ENCODE assay signal across 11 cellular contexts in genomic region chr1:202085682-202086373, GRCh38. TPM values are rescaled to one million over a fixed set of nuclear protein-coding genes. Genes with fewer than 3 reads are reported as not detected.
DNase-seq lines count a peak whose midpoint lies in the region; ATAC-seq, FAIRE-seq and TF ChIP-seq lines count a peak whose summit lies in the region.
"Had no signal": no experiment of that assay in that cellular context is flagged by ENCODE, and none has a peak within 500 bp of the region (broad histone marks: within the 10 kb centered on the region; RNA-seq: fewer than 3 reads in every experiment).

No MANE protein-coding gene starts in this region.

- TF ChIP-seq POLR2A in GM12878 (IDR thresholded peaks at IDR 0.05; ENCODE audit: low read depth, low read length), result no peak

- TF ChIP-seq EP300 in GM12878 (IDR thresholded peaks at IDR 0.05; ENCODE audit: borderline replicate concordance in 1 of 2, control insufficient read depth in 1 of 2, low read depth in 2 of 2, low read length in 2 of 2), result no peak

- FAIRE-seq in GM12878 (lab: Jason Lieb, UNC) (no peak), RCC 7860 (lab: Jason Lieb, UNC) (no peak)

- no peak overlapping the region for H2AFZ ChIP-seq in GM12878 (ENCODE audit: control insufficient read depth, low read depth, low read length)

- RAD21 ChIA-PET in GM12878 (lab: Charles Lee; ENCODE audit: unreplicated experiment), result no interaction called here

- no peak overlapping the region for H3K9ac ChIP-seq in GM12878 (ENCODE audit: control insufficient read depth, insufficient read depth, low read length)

- no peak for TF ChIP-seq RAD21 in GM12878 (IDR thresholded peaks at IDR 0.05; ENCODE audit: insufficient read depth, low read depth, low read length)

- no peak overlapping the region for H3K4me3 ChIP-seq in GM12878
- H3K4me3 ChIP-seq: lower lobe of right lung had no signal

- SMC1A ChIA-PET in GM12878 (lab: Charles Lee; ENCODE audit: uncharacterized antibody, unreplicated experiment), result interaction anchor here (1.3 kb wide), 1 partner anchor 63 kb away, joined by 4 read pairs; no protein-coding TSS in a partner anchor

- H3K4me2 ChIP-seq in GM12878 (ENCODE audit: control insufficient read depth, insufficient read depth), result no peak overlapping the region

- H3K4me1 ChIP-seq in GM12878 (ENCODE audit: control insufficient read depth, insufficient read depth, low read length), result no peaks in the 10 kb centered on the region
- H3K4me1 ChIP-seq: lower lobe of right lung had no signal

- in situ Hi-C loops in GM12878 (cut with MboI), result no loop called here

- no peak for TF ChIP-seq CTCF in GM12878 (IDR thresholded peaks at IDR 0.05 in 2 of 3, conservative IDR thresholded peaks at IDR 0.05 in 1 of 3; ENCODE audit: control insufficient read depth in 2 of 3, extremely low read depth in 1 of 3, insufficient read depth in 1 of 3, low read depth in 3 of 3, low read length in 3 of 3)

- CTCF ChIA-PET in GM12878 (lab: Yijun Ruan, JAX), result interaction anchor here (0.6 to 1.8 kb wide), 3 partner anchors 25 to 86 kb away, joined by 3 to 5 read pairs (median 3); no protein-coding TSS in a partner anchor

- DNase-seq in NCI-H2081 (lab: John Stamatoyannopoulos, UW), result peak; percentile 47 to 78
- DNase-seq in NCI-H2081 treated with DMSO at 0.1 percent for 48 hours (lab: John Stamatoyannopoulos, UW), result no peak
- DNase-seq in GM12878 (ENCODE audit: low read depth, low spot score), result no peak
- DNase-seq in left colon, result peak in 1 of 2 donors; percentile 69
- no peak for DNase-seq in RCC 7860 (ENCODE audit: low spot score)
- no peak for DNase-seq in A172 (ENCODE audit: low spot score)
- DNase-seq: activated CD4-positive, alpha-beta T cell treated with anti-CD3 and anti-CD28 coated beads for 36 hours; NCI-H446 treated with DMSO at 0.1 percent for 48 hours had no signal

- H3K27ac ChIP-seq in GM12878 (ENCODE audit: control insufficient read depth, insufficient read depth), result no peak overlapping the region
- peak overlapping the region; percentile 98 for H3K27ac ChIP-seq in temporal lobe (ENCODE audit: low read depth, low read length)
- H3K27ac ChIP-seq: lower lobe of right lung had no signal

- 36% methylated on average over 7 of the region's 7 CpGs for WGBS in GM12878 (ENCODE audit: insufficient coverage, insufficient replicate concordance, low lambda C conversion rate, missing lambda C conversion rate)

- intact Hi-C loops in GM12878 (cut with micrococcal nuclease; ENCODE audit: unreplicated experiment) (no loop called here), left colon (cut with DNase I, micrococcal nuclease) (no loop called here)

- no peaks in the 10 kb centered on the region for H4K20me1 ChIP-seq in GM12878 (ENCODE audit: control insufficient read depth, insufficient read depth)

- no TSS peak for BruUV-seq in GM12878 (replicated peaks; lab: Mats Ljungman, UMichigan)

- H3K36me3 ChIP-seq in GM12878 (ENCODE audit: control insufficient read depth in 2 of 2, insufficient read depth in 2 of 2, low read length in 1 of 2), result no peaks in the 10 kb centered on the region
- H3K36me3 ChIP-seq: lower lobe of right lung had no signal

- POLR2A ChIA-PET in GM12878 (lab: Charles Lee), result no interaction called here

- no peak for ATAC-seq in GM12878
- peak; percentile 42 for ATAC-seq in left colon
- no peak for ATAC-seq in HG02623 (IDR thresholded peaks at IDR 0.05; ENCODE audit: unreplicated experiment)
- ATAC-seq: activated CD4-positive, alpha-beta T cell treated with anti-CD3 and anti-CD28 coated beads for 36 hours had no signal

- no peaks in the 10 kb centered on the region for H3K79me2 ChIP-seq in GM12878 (ENCODE audit: control insufficient read depth, insufficient read depth, low read length)

- peaks cover 0 to 1% of the 10 kb centered on the region in 2 experiments; a peak in 3 of 4 replicates for H3K27me3 ChIP-seq in GM12878 (replicated peaks in 1 of 2; ENCODE audit: control insufficient read depth in 2 of 2, insufficient read depth in 2 of 2, low read length in 1 of 2)

- H3K9me3 ChIP-seq in GM12878 (replicated peaks; ENCODE audit: control insufficient read depth, insufficient read depth, low read length), result no peaks in the 10 kb centered on the region
- H3K9me3 ChIP-seq: lower lobe of right lung had no signal

TF ChIP-seq in GM12878, 131 proteins besides CTCF, POLR2A, EP300 and RAD21:
- peak; percentile 46; the same call in 1 of the 2 replicates for TF ChIP-seq PKNOX1 (IDR thresholded peaks at IDR 0.05)
- TF ChIP-seq KLF5 (IDR thresholded peaks at IDR 0.05; ENCODE audit: partially characterized antibody), result no peak

RNA-seq across cellular contexts. Expression of gene GPR37L1, which starts 36.9 kb away (rescaled TPM):
- not detected in 2 replicates for total RNA-seq in GM12878 (2013; cell fraction: nucleolus; rRNA removed)
- total RNA-seq in GM12878 (2014; rRNA removed) (under 0.01 TPM in 1 of 2 replicates, not detected in the other), GM12878 (2014; rRNA removed; fragmentation: Illumina TruSeq; extraction: Trizol) (not detected in 2 replicates), GM12878 (2021) (not detected in 2 replicates), left colon (1 to 10 TPM in 1 of 2 donors, under 1 TPM in 1; 0.76 to 2.1 TPM), temporal lobe (1.2 TPM)
- polyA plus RNA-seq in GM12878 (2011; ENCODE audit: low read depth), result 0.05 TPM
- polyA plus RNA-seq in GM12878 (2011; rRNA removed) (not detected in 2 replicates), GM12878 (2014; fragmentation: Illumina TruSeq; extraction: Trizol) (not detected in 2 replicates), GM12878 (2014; fragmentation: Nextera tagmentation; extraction: Ambion mirVana) (under 1 TPM; under 0.01 to 0.02 TPM), GM12878 (2014; rRNA removed) (0.01 TPM in 1 of 2 replicates, not detected in the other), GM12878 (2016; fragmentation: Nextera tagmentation; extraction: Ambion mirVana) (under 1 TPM; 0.03 to 0.08 TPM)
- 0.02 TPM in 1 of 2 replicates, not detected in the other for polyA plus RNA-seq in GM12878 (2011; cell fraction: cytosol; rRNA removed)
- polyA plus RNA-seq in GM12878 (2011; cell fraction: nucleus; rRNA removed), result not detected in 2 replicates
- 0.06 and 0.14 TPM in 2 replicates for polyA plus RNA-seq in GM12878 (2012)
- polyA minus RNA-seq in GM12878 (2011; rRNA and poly(A)+ RNA removed), result not detected in 2 replicates
- not detected in 2 replicates for polyA minus RNA-seq in GM12878 (2011; cell fraction: cytosol; rRNA and poly(A)+ RNA removed)
- not detected in 2 replicates for polyA minus RNA-seq in GM12878 (2011; cell fraction: nucleus; rRNA and poly(A)+ RNA removed)
- total RNA-seq in A172 (2014; rRNA removed; shearing (Covaris generic)), result 0.03 and 0.60 TPM in 2 replicates
- total RNA-seq: activated CD4-positive, alpha-beta T cell treated with anti-CD3 and anti-CD28 coated beads for 36 hours had no signal

RNA-seq across cellular contexts. Expression of gene ARL8A, which starts 58.7 kb away (rescaled TPM):
- total RNA-seq in GM12878 (2013; cell fraction: nucleolus; rRNA removed), result 13.7 and 18.1 TPM in 2 replicates
- 18.8 and 20.7 TPM in 2 replicates for total RNA-seq in GM12878 (2014; rRNA removed)
- total RNA-seq in GM12878 (2014; rRNA removed; fragmentation: Illumina TruSeq; extraction: Trizol), result 10.3 and 12.0 TPM in 2 replicates
- total RNA-seq in GM12878 (2021), result 30.5 and 33.6 TPM in 2 replicates
- 23.6 TPM for polyA plus RNA-seq in GM12878 (2011; ENCODE audit: low read depth)
- 49.2 and 49.5 TPM in 2 replicates for polyA plus RNA-seq in GM12878 (2011; rRNA removed)
- 26.9 and 35.2 TPM in 2 replicates for polyA plus RNA-seq in GM12878 (2011; cell fraction: cytosol; rRNA removed)
- polyA plus RNA-seq in GM12878 (2011; cell fraction: nucleus; rRNA removed), result 35.2 and 47.4 TPM in 2 replicates
- polyA plus RNA-seq in GM12878 (2012), result 21.0 and 42.5 TPM in 2 replicates
- 11.3 and 15.4 TPM in 2 replicates for polyA plus RNA-seq in GM12878 (2014; fragmentation: Illumina TruSeq; extraction: Trizol)
- 1 to 10 TPM in 1 of 2 experiments, under 1 TPM in 1; 0.34 to 2.4 TPM for polyA plus RNA-seq in GM12878 (2014; fragmentation: Nextera tagmentation; extraction: Ambion mirVana)
- 22.8 and 25.7 TPM in 2 replicates for polyA plus RNA-seq in GM12878 (2014; rRNA removed)
- 10 to 100 TPM; 10.8 to 15.4 TPM for polyA plus RNA-seq in GM12878 (2016; fragmentation: Nextera tagmentation; extraction: Ambion mirVana)
- polyA minus RNA-seq in GM12878 (2011; rRNA and poly(A)+ RNA removed), result 18.5 and 19.3 TPM in 2 replicates
- 11.0 and 13.8 TPM in 2 replicates for polyA minus RNA-seq in GM12878 (2011; cell fraction: cytosol; rRNA and poly(A)+ RNA removed)
- polyA minus RNA-seq in GM12878 (2011; cell fraction: nucleus; rRNA and poly(A)+ RNA removed), result 8.1 and 10.2 TPM in 2 replicates
- total RNA-seq in left colon, result 10 to 100 TPM; 45.4 to 49.2 TPM
- total RNA-seq in temporal lobe, result 79.4 TPM
- 42.6 and 57.9 TPM in 2 replicates for total RNA-seq in A172 (2014; rRNA removed; shearing (Covaris generic))

Comparison
In these comparisons a context has a peak if more than half of its experiments do, and no peak if none do; other contexts are left out.
1. DNase-seq: peak in NCI-H2081 (2 of 2); none in NCI-H2081 treated with DMSO at 0.1 percent for 48 hours (single experiment), GM12878 (single experiment), RCC 7860 (single experiment) and A172 (single experiment).